18 cellular contexts compared by ENCODE assay signal in genomic region chr21:46154155-46154954, GRCh38. TPM values are rescaled to one million over a fixed set of nuclear protein-coding genes. Genes with fewer than 3 reads are reported as not detected.
DNase-seq lines count a peak whose midpoint lies in the region; ATAC-seq and TF ChIP-seq lines count a peak whose summit lies in the region.
"Had no signal": no experiment of that assay in that cellular context is flagged by ENCODE, and none has a peak within 500 bp of the region (broad histone marks: within the 10 kb centered on the region; RNA-seq: fewer than 3 reads in every experiment).

No MANE protein-coding gene starts in this region.

- ATAC-seq in activated CD8-positive, alpha-beta memory T cell treated with anti-CD3 and anti-CD28 coated beads, Interleukin-2, amount 10 ng/mL, durations not matched to agents 7 days and 5 days = no peak
- ATAC-seq in GM19455 (IDR thresholded peaks at IDR 0.05; ENCODE audit: unreplicated experiment) (no peak), HG03159 (IDR thresholded peaks at IDR 0.05; ENCODE audit: unreplicated experiment) (no peak)

- intact Hi-C loops in adrenal gland (cut with DNase I) = no loop called here
- intact Hi-C loops in spleen (cut with DNase I; ENCODE audit: low total_unique reads) = no loop called here

- no peaks in the 10 kb centered on the region for H3K27me3 Mint-ChIP-seq in activated CD8-positive, alpha-beta memory T cell treated with anti-CD3 and anti-CD28 coated beads, Interleukin-2, amount 10 ng/mL, durations not matched to agents 7 days and 5 days
- H3K27me3 Mint-ChIP-seq: activated CD4-positive, alpha-beta T cell treated with anti-CD3 and anti-CD28 coated beads, Interleukin-2, amount 10 ng/mL, durations not matched to agents 24 days and 14 days; activated T-helper 17 cell treated with anti-CD3 and anti-CD28 coated beads, Interleukin-2, amount 50 U/mL, for 72 hours; brain had no signal

- no peaks in the 10 kb centered on the region for H3K36me3 Mint-ChIP-seq in activated CD8-positive, alpha-beta memory T cell treated with anti-CD3 and anti-CD28 coated beads, Interleukin-2, amount 10 ng/mL, durations not matched to agents 7 days and 5 days
- H3K36me3 Mint-ChIP-seq: brain had no signal

- CTCF ChIA-PET in activated CD8-positive, alpha-beta memory T cell treated with anti-CD3 and anti-CD28 coated beads, Interleukin-2, amount 10 ng/mL, durations not matched to agents 7 days and 5 days (lab: Charles Lee) = interaction anchor here (1.7 kb wide), 1 partner anchor 11 kb away, joined by 12 read pairs; no protein-coding TSS in a partner anchor

- H3K9me3 ChIP-seq in adrenal gland (replicated peaks in 1 of 3) = no peaks in the 10 kb centered on the region
- no peaks in the 10 kb centered on the region for H3K9me3 ChIP-seq in liver (ENCODE audit: control insufficient read depth in 4 of 4, low read length in 3 of 4)
- no peaks in the 10 kb centered on the region for H3K9me3 ChIP-seq in spleen

- H3K4me1 ChIP-seq in adrenal gland (replicated peaks in 1 of 2) = peaks cover 11 to 12% of the 10 kb centered on the region in 2 donors
- peaks cover 4 to 39% (median 17%) of the 10 kb centered on the region in 4 donors for H3K4me1 ChIP-seq in liver (ENCODE audit: control insufficient read depth in 4 of 4, insufficient read depth in 4 of 4, low read length in 3 of 4)
- peaks cover 0 to 12% (median 6%) of the 10 kb centered on the region in 6 donors for H3K4me1 ChIP-seq in spleen

- H3K4me1 Mint-ChIP-seq in activated CD8-positive, alpha-beta memory T cell treated with anti-CD3 and anti-CD28 coated beads, Interleukin-2, amount 10 ng/mL, durations not matched to agents 7 days and 5 days = no peaks in the 10 kb centered on the region
- H3K4me1 Mint-ChIP-seq: activated CD4-positive, alpha-beta T cell treated with anti-CD3 and anti-CD28 coated beads, Interleukin-2, amount 10 ng/mL, durations not matched to agents 24 days and 14 days; activated T-helper 17 cell treated with anti-CD3 and anti-CD28 coated beads, Interleukin-2, amount 50 U/mL, for 72 hours had no signal

- H3K4me3 Mint-ChIP-seq in activated CD8-positive, alpha-beta memory T cell treated with anti-CD3 and anti-CD28 coated beads, Interleukin-2, amount 10 ng/mL, durations not matched to agents 7 days and 5 days = no peak overlapping the region
- H3K4me3 Mint-ChIP-seq: activated CD4-positive, alpha-beta T cell treated with anti-CD3 and anti-CD28 coated beads, Interleukin-2, amount 10 ng/mL, durations not matched to agents 24 days and 14 days; activated T-helper 17 cell treated with anti-CD3 and anti-CD28 coated beads, Interleukin-2, amount 50 U/mL, for 72 hours; brain; T-helper 1 cell treated with Interleukin-12 subunit alpha and Interleukin-12 subunit beta and Interleukin-4 antibody, amounts not matched to agents 30 μg/mL and 1 μg/mL, for 36 hours had no signal

- peak; percentile 37 for DNase-seq in activated CD8-positive, alpha-beta memory T cell treated with anti-CD3 and anti-CD28 coated beads, Interleukin-2, amount 10 ng/mL, durations not matched to agents 7 days and 5 days
- DNase-seq in activated CD8-positive, alpha-beta memory T cell treated with anti-CD3 and anti-CD28 coated beads, Interleukin-2, amount 50 U/mL, for 4 hours = no peak
- DNase-seq in adrenal gland (peak in 6 of 7 donors; percentile 1 to 48 (median 18)), spleen (peak; percentile 39), foreskin melanocyte (no peak)
- DNase-seq: activated CD4-positive, alpha-beta T cell treated with anti-CD3 and anti-CD28 coated beads, Interleukin-2, amount 10 ng/mL, durations not matched to agents 24 days and 14 days; DMS79 treated with DMSO at 0.1 percent for 48 hours; effector CD4-positive, alpha-beta T cell; NCI-H1930; NCI-H69; stimulated activated CD4-positive, alpha-beta T cell treated with anti-CD3 and anti-CD28 coated beads, Interleukin-1b, Interleukin-23, amount 100 ng/mL, for 48 hours had no signal

- TF ChIP-seq POLR2A in adrenal gland (IDR thresholded peaks at IDR 0.05) (no peak), spleen (IDR thresholded peaks at IDR 0.05) (no peak)

- H3K4me3 ChIP-seq in adrenal gland (no peak overlapping the region), liver (ENCODE audit: low read depth in 1 of 3, low read length in 3 of 3) (peak overlapping the region; percentile 60 to 85 (median 70)), spleen (no peak overlapping the region)

- WGBS in adrenal gland, 4 donors = 87 to 96% (median 93%) methylated on average over 12 to 39 of the region's 39 CpGs
- WGBS in liver = 38% methylated on average over 39 of the region's 39 CpGs
- 90 to 93% (median 92%) methylated on average over 25 to 39 of the region's 39 CpGs for WGBS in spleen, 5 donors

- no peak for TF ChIP-seq CTCF in adrenal gland (IDR thresholded peaks at IDR 0.05)
- no peak for TF ChIP-seq CTCF in liver (IDR thresholded peaks at IDR 0.05; ENCODE audit: low read depth, low read length, missing input control)
- TF ChIP-seq CTCF in spleen (IDR thresholded peaks at IDR 0.05 in 8 of 11, conservative IDR thresholded peaks at IDR 0.05 in 3 of 11) = no peak

- H3K27ac ChIP-seq in adrenal gland (no peak overlapping the region), liver (ENCODE audit: low read depth in 1 of 2, low read length in 2 of 2) (peak overlapping the region; percentile 83 to 92), spleen (no peak overlapping the region)

- no peak overlapping the region for H3K27ac Mint-ChIP-seq in activated CD8-positive, alpha-beta memory T cell treated with anti-CD3 and anti-CD28 coated beads, Interleukin-2, amount 10 ng/mL, durations not matched to agents 7 days and 5 days
- H3K27ac Mint-ChIP-seq: activated CD4-positive, alpha-beta T cell treated with anti-CD3 and anti-CD28 coated beads, Interleukin-2, amount 10 ng/mL, durations not matched to agents 24 days and 14 days; activated T-helper 17 cell treated with anti-CD3 and anti-CD28 coated beads, Interleukin-2, amount 50 U/mL, for 72 hours; T-helper 1 cell treated with Interleukin-12 subunit alpha and Interleukin-12 subunit beta and Interleukin-4 antibody, amounts not matched to agents 30 μg/mL and 1 μg/mL, for 36 hours had no signal

- TF ChIP-seq RAD21 in liver (IDR thresholded peaks at IDR 0.05) = no peak

- H3K36me3 ChIP-seq in adrenal gland (replicated peaks in 1 of 2) = no peaks in the 10 kb centered on the region
- H3K36me3 ChIP-seq in liver (ENCODE audit: control insufficient read depth in 4 of 4, insufficient read depth in 3 of 4, low read depth in 1 of 4, low read length in 3 of 4) = peaks cover 3 to 10% (median 5%) of the 10 kb centered on the region in 4 donors
- H3K36me3 ChIP-seq in spleen = no peaks in the 10 kb centered on the region

- H3K9me3 Mint-ChIP-seq in activated CD8-positive, alpha-beta memory T cell treated with anti-CD3 and anti-CD28 coated beads, Interleukin-2, amount 10 ng/mL, durations not matched to agents 7 days and 5 days (ENCODE audit: low read depth) = no peaks in the 10 kb centered on the region
- H3K9me3 Mint-ChIP-seq: activated CD4-positive, alpha-beta T cell treated with anti-CD3 and anti-CD28 coated beads, Interleukin-2, amount 10 ng/mL, durations not matched to agents 24 days and 14 days; activated T-helper 17 cell treated with anti-CD3 and anti-CD28 coated beads, Interleukin-2, amount 50 U/mL, for 72 hours; brain; T-helper 1 cell treated with Interleukin-12 subunit alpha and Interleukin-12 subunit beta and Interleukin-4 antibody, amounts not matched to agents 30 μg/mL and 1 μg/mL, for 36 hours had no signal

- peak overlapping the region; percentile 83 to 99 for H3K9ac ChIP-seq in liver (ENCODE audit: low read depth in 1 of 2, low read length in 2 of 2)

- H3K27me3 ChIP-seq in adrenal gland = no peaks in the 10 kb centered on the region
- no peaks in the 10 kb centered on the region for H3K27me3 ChIP-seq in liver (ENCODE audit: control insufficient read depth in 4 of 4, insufficient read depth in 4 of 4, low read length in 3 of 4)
- H3K27me3 ChIP-seq in spleen (replicated peaks in 1 of 7) = peaks cover 0 to 21% (median 0%) of the 10 kb centered on the region in 7 donors

TF ChIP-seq in liver, 16 proteins besides CTCF, POLR2A, EP300 and RAD21:
- TF ChIP-seq HNF4A (conservative IDR thresholded peaks at IDR 0.05) (peak in 1 of 2 donors; percentile 6), HNF4G (IDR thresholded peaks at IDR 0.05) (no peak), YY1 (IDR thresholded peaks at IDR 0.05) (peak; percentile 17), RXRA (IDR thresholded peaks at IDR 0.05) (peak in 1 of 2 donors; percentile 39)
TF ChIP-seq in liver: peak in this region for 3.

RNA-seq across cellular contexts. Expression of gene FTCD, which starts 1.0 kb away (rescaled TPM):
- not detected for total RNA-seq in activated CD8-positive, alpha-beta memory T cell treated with anti-CD3 and anti-CD28 coated beads, Interleukin-2, amount 10 ng/mL, durations not matched to agents 7 days and 5 days
- total RNA-seq in adrenal gland = 1 to 10 TPM in 4 of 8 donors, under 1 TPM in 2, not detected in 2; 0.36 to 2.1 (median 1.8) TPM
- 10 to 100 TPM in 2 of 3 donors, under 1 TPM in 1; 0.20 to 16.8 (median 11.4) TPM for polyA plus RNA-seq in adrenal gland
- 100 to 1,000 TPM; 168 to 178 TPM for total RNA-seq in liver
- 100 to 1,000 TPM; 130 to 182 TPM for polyA plus RNA-seq in liver
- 1 to 10 TPM in 1 of 7 donors, under 1 TPM in 1, not detected in 5; 0.81 to 1.7 TPM for total RNA-seq in spleen
- 1 to 10 TPM in 1 of 3 donors, under 1 TPM in 2; 0.35 to 2.8 (median 0.38) TPM for polyA plus RNA-seq in spleen
- total RNA-seq: M059J had no signal

RNA-seq across cellular contexts. Expression of gene SPATC1L, which starts 29.9 kb away (rescaled TPM):
- 1 to 10 TPM; 4.2 to 4.8 TPM for total RNA-seq in activated CD8-positive, alpha-beta memory T cell treated with anti-CD3 and anti-CD28 coated beads, Interleukin-2, amount 10 ng/mL, durations not matched to agents 7 days and 5 days
- total RNA-seq in adrenal gland = 10 to 100 TPM in 7 of 8 donors, 1 to 10 TPM in 1; 8.4 to 58.5 (median 25.3) TPM
- polyA plus RNA-seq in adrenal gland = 10 to 100 TPM; 12.8 to 91.5 (median 51.5) TPM
- 1 to 10 TPM in 1 of 2 donors, under 1 TPM in 1; 0.33 to 3.5 TPM for total RNA-seq in liver
- 1 to 10 TPM in 1 of 2 donors, under 1 TPM in 1; 0.36 to 1.2 TPM for polyA plus RNA-seq in liver
- 10 to 100 TPM in 2 of 7 donors, 1 to 10 TPM in 5; 4.4 to 10.5 (median 7.7) TPM for total RNA-seq in spleen
- polyA plus RNA-seq in spleen = 10 to 100 TPM; 10.8 to 13.4 (median 13.1) TPM

RNA-seq across cellular contexts. Expression of gene COL6A2, which starts 56.4 kb away (rescaled TPM):
- 10 to 100 TPM in 1 of 2 experiments, 1 to 10 TPM in 1; 5.0 to 17.9 TPM for total RNA-seq in activated CD8-positive, alpha-beta memory T cell treated with anti-CD3 and anti-CD28 coated beads, Interleukin-2, amount 10 ng/mL, durations not matched to agents 7 days and 5 days
- total RNA-seq in adrenal gland (100 to 1,000 TPM in 7 of 8 donors, 10 to 100 TPM in 1; 80.3 to 335 (median 181) TPM), liver (10 to 100 TPM; 39.1 to 44.3 TPM), spleen (100 to 1,000 TPM; 105 to 259 (median 198) TPM)
- polyA plus RNA-seq in adrenal gland (100 to 1,000 TPM in 2 of 3 donors, 10 to 100 TPM in 1; 19.0 to 543 (median 246) TPM), liver (10 to 100 TPM in 1 of 2 donors, 1 to 10 TPM in 1; 5.8 to 80.8 TPM), spleen (100 to 1,000 TPM; 101 to 244 (median 110) TPM)

Comparison
In these comparisons a context has a peak if more than half of its experiments do, and no peak if none do; other contexts are left out.
1. DNase-seq: peak in activated CD8-positive, alpha-beta memory T cell treated with anti-CD3 and anti-CD28 coated beads, Interleukin-2, amount 10 ng/mL, durations not matched to agents 7 days and 5 days (single experiment), adrenal gland (6 of 7) and spleen (single experiment); none in activated CD8-positive, alpha-beta memory T cell treated with anti-CD3 and anti-CD28 coated beads, Interleukin-2, amount 50 U/mL, for 4 hours (single experiment) and foreskin melanocyte (single experiment).
2. H3K27ac ChIP-seq: peak in liver (2 of 2); none in adrenal gland (0 of 5) and spleen (0 of 8).
3. H3K4me3 ChIP-seq: peak in liver (3 of 3); none in adrenal gland (0 of 4) and spleen (0 of 8).
4. RNA of gene FTCD, which starts 1.0 kb away (total RNA-seq): 168 to 178 TPM in liver; 0.36 to 2.1 TPM in adrenal gland, 0.81 to 1.7 TPM in spleen and not detected in activated CD8-positive, alpha-beta memory T cell treated with anti-CD3 and anti-CD28 coated beads, Interleukin-2, amount 10 ng/mL, durations not matched to agents 7 days and 5 days; every median in the first group is over 10 times any median in the second.